Comparison of ENCODE assay signal across 24 cellular contexts in the genomic region with DNA sequence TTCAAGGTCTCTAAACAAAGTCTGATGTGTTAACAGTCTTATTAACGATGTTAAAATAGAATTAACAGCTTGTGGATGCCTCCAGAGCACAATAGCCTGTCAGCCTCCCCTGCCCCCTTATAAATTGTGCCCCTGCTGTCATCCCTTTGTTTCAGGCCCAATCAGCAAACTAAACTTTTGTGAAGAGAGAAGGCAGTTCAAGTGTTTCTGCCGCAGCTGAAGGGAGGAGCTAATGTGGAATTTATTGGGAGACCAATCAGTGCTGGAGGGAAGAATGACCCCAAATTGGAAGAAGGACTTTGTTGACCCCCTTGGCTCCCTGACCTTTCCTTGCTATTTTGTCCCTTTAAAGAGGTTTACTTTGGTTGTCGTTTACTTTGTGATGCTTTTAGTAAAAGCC. TPM values are rescaled to one million over a fixed set of nuclear protein-coding genes. Genes with fewer than 3 reads are reported as not detected.
DNase-seq lines count a peak whose midpoint lies in the region; FAIRE-seq and TF ChIP-seq lines count a peak whose summit lies in the region.
"Had no signal": no experiment of that assay in that cellular context is flagged by ENCODE, and none has a peak within 500 bp of the region (broad histone marks: within the 10 kb centered on the region; RNA-seq: fewer than 3 reads in every experiment).

No MANE protein-coding gene starts in this region.

- H3K14ac ChIP-seq in H9 (ENCODE audit: insufficient read depth, low read length) (no peak overlapping the region), neuronal stem cell (ENCODE audit: low read length) (no peak overlapping the region)

- no peak for TF ChIP-seq CTCF in H9 (conservative IDR thresholded peaks at IDR 0.05)

- H2BK120ac ChIP-seq in H9 (ENCODE audit: low read depth, low read length, poor library complexity, severe bottlenecking) (no peak overlapping the region), neuronal stem cell (ENCODE audit: low read depth, low read length) (no peak overlapping the region)

- peak overlapping the region; percentile 4 to 36; a peak in 4 of 5 replicates for H3K4me3 Mint-ChIP-seq in H9
- H3K4me3 Mint-ChIP-seq: activated B cell treated with CpG ODN at 0.5 μM for 24 hours; activated CD8-positive, alpha-beta T cell treated with anti-CD3 and anti-CD28 coated beads for 36 hours; activated naive CD4-positive, alpha-beta T cell treated with anti-CD3 and anti-CD28 coated beads, Interleukin-2, amount 50 U/mL, for 24 hours; stimulated activated memory B cell treated with anti-CD40 and anti-IgM and Interleukin-4, amounts not matched to agents 10 μg/mL and 1 μg/mL and 100 μg/mL, for 72 hours; T-helper 2 cell treated with Interferon-gamma antibody and Interleukin-4, amounts not matched to agents 5 μg/mL and 100 μg/mL, for 36 hours had no signal

- H3K79me2 ChIP-seq in H9 (ENCODE audit: insufficient read depth, low read length): no peaks in the 10 kb centered on the region

- WGBS in H9 (ENCODE audit: extremely low coverage, insufficient read length, low lambda C conversion rate): no CpG with 5 or more reads among the region's 3 CpGs
- 2 to 4% methylated on average over 3 of the region's 3 CpGs for WGBS in ectodermal cell, 2 experiments
- WGBS in neuronal stem cell (ENCODE audit: extremely low coverage in 2 of 2, insufficient read length in 2 of 2, insufficient replicate concordance in 1 of 2), 2 donors: no CpG with 5 or more reads among the region's 3 CpGs
- 88 to 90% (median 89%) methylated on average over 3 of the region's 3 CpGs for WGBS in small intestine, 3 donors

- H2AFZ ChIP-seq in H9 (ENCODE audit: low read length): no peak overlapping the region
- H2AFZ ChIP-seq in neuronal stem cell (ENCODE audit: low read length): peak overlapping the region; percentile 27

- no peak overlapping the region for H3K4ac ChIP-seq in H9 (ENCODE audit: low read depth, low read length)
- H3K4ac ChIP-seq in neuronal stem cell (ENCODE audit: low read length): no peak overlapping the region

- H3K9me3 ChIP-seq in H9 (ENCODE audit: control insufficient read depth, low read depth, low read length): no peaks in the 10 kb centered on the region
- H3K9me3 ChIP-seq in ectodermal cell (ENCODE audit: control insufficient read depth, low read length): no peaks in the 10 kb centered on the region
- H3K9me3 ChIP-seq in neuronal stem cell (replicated peaks in 1 of 2; ENCODE audit: control insufficient read depth in 2 of 2, insufficient read depth in 1 of 2, low read depth in 1 of 2, low read length in 2 of 2): no peaks in the 10 kb centered on the region
- no peaks in the 10 kb centered on the region for H3K9me3 ChIP-seq in small intestine (ENCODE audit: control insufficient read depth, low read depth)
- H3K9me3 ChIP-seq: heart right ventricle, pancreas, right lobe of liver, SJSA1 had no signal

- H2BK5ac ChIP-seq in H9 (ENCODE audit: insufficient read length, low read length): no peak overlapping the region
- H2BK5ac ChIP-seq in neuronal stem cell (ENCODE audit: low read length): no peak overlapping the region

- no peak overlapping the region for H4K8ac ChIP-seq in H9 (replicated peaks; ENCODE audit: insufficient read length, low read depth, low read length)
- no peak overlapping the region for H4K8ac ChIP-seq in neuronal stem cell (ENCODE audit: low read depth, low read length)

- H3K27me3 ChIP-seq in H9 (ENCODE audit: insufficient read depth, low read length) (no peaks in the 10 kb centered on the region), ectodermal cell (ENCODE audit: control insufficient read depth, insufficient read depth, low read length, poor library complexity, severe bottlenecking) (no peaks in the 10 kb centered on the region), neuronal stem cell (ENCODE audit: control insufficient read depth in 3 of 3, insufficient read depth in 3 of 3, low read depth in 1 of 3, low read length in 3 of 3) (no peaks in the 10 kb centered on the region), small intestine (ENCODE audit: control insufficient read depth in 2 of 2, insufficient read depth in 2 of 2, low read length in 2 of 2) (peaks cover 0 to 3% of the 10 kb centered on the region in 2 donors)
- H3K27me3 ChIP-seq: pancreas, right lobe of liver had no signal

- H3K27ac Mint-ChIP-seq in H9: peak overlapping the region; percentile 94 to 99 (median 97)
- H3K27ac Mint-ChIP-seq: activated B cell treated with CpG ODN at 0.5 μM for 24 hours; activated CD8-positive, alpha-beta T cell treated with anti-CD3 and anti-CD28 coated beads for 36 hours; activated naive CD4-positive, alpha-beta T cell treated with anti-CD3 and anti-CD28 coated beads, Interleukin-2, amount 50 U/mL, for 24 hours; stimulated activated memory B cell treated with anti-CD40 and anti-IgM and Interleukin-4, amounts not matched to agents 10 μg/mL and 1 μg/mL and 100 μg/mL, for 72 hours; T-helper 2 cell treated with Interferon-gamma antibody and Interleukin-4, amounts not matched to agents 5 μg/mL and 100 μg/mL, for 36 hours had no signal

- DNase-seq in H9: peak; percentile 87
- peak; percentile 19 to 51 for DNase-seq in NCI-H446 (lab: John Stamatoyannopoulos, UW)
- peak; percentile 90 for DNase-seq in neuronal stem cell (ENCODE audit: low spot score)
- no peak for DNase-seq in small intestine
- no peak for DNase-seq in stimulated activated CD4-positive, alpha-beta T cell treated with anti-CD3 and anti-CD28 coated beads, Interleukin-2, amount 100 ng/mL, for 24 hours
- no peak for DNase-seq in Ammon's horn (ENCODE audit: low spot score)
- DNase-seq: activated B cell treated with CpG ODN at 0.5 μM for 24 hours; activated CD8-positive, alpha-beta T cell treated with anti-CD3 and anti-CD28 coated beads for 36 hours; activated T-cell treated with anti-CD3 and anti-CD28 coated beads, Interleukin-2, amount 50 U/mL, for 48 hours; AML-193; GDM1; heart right ventricle; NCI-H1694; NCI-H510A treated with DMSO at 0.1 percent for 48 hours; pancreas; right lobe of liver had no signal

- H3K4me1 Mint-ChIP-seq in H9: peaks cover 75 to 79% of the 10 kb centered on the region in 2 experiments

- H3K4me3 ChIP-seq in ectodermal cell (ENCODE audit: insufficient read depth, low read depth, low read length) (peak overlapping the region; percentile 6), neuronal stem cell (ENCODE audit: low read length in 2 of 2) (no peak overlapping the region), small intestine (ENCODE audit: low read depth in 1 of 2, low read length in 2 of 2) (no peak overlapping the region)
- H3K4me3 ChIP-seq: heart right ventricle, pancreas, right lobe of liver, SJSA1 had no signal

- no peaks in the 10 kb centered on the region for H3K23me2 ChIP-seq in H9 (ENCODE audit: insufficient read length, low read depth, low read length, poor library complexity, severe bottlenecking)

- H3K4me1 ChIP-seq in H9 (ENCODE audit: insufficient read depth, low read length) (peaks cover 21% of the 10 kb centered on the region), ectodermal cell (ENCODE audit: control insufficient read depth, insufficient read depth, low read length) (peaks cover 55% of the 10 kb centered on the region), neuronal stem cell (ENCODE audit: control insufficient read depth in 2 of 2, insufficient read depth in 1 of 2, low read depth in 1 of 2, low read length in 2 of 2) (peaks cover 29 to 53% of the 10 kb centered on the region in 2 donors), small intestine (ENCODE audit: control insufficient read depth in 2 of 2, insufficient read depth in 1 of 2, low read depth in 1 of 2, low read length in 1 of 2) (no peaks in the 10 kb centered on the region)
- H3K4me1 ChIP-seq: SJSA1 had no signal

- no peak overlapping the region for H3T11ph ChIP-seq in H9 (ENCODE audit: low read length)

- H3K9me3 Mint-ChIP-seq in H9: no peaks in the 10 kb centered on the region
- H3K9me3 Mint-ChIP-seq: activated B cell treated with CpG ODN at 0.5 μM for 24 hours; activated CD8-positive, alpha-beta T cell treated with anti-CD3 and anti-CD28 coated beads for 36 hours; activated naive CD4-positive, alpha-beta T cell treated with anti-CD3 and anti-CD28 coated beads, Interleukin-2, amount 50 U/mL, for 24 hours; stimulated activated memory B cell treated with anti-CD40 and anti-IgM and Interleukin-4, amounts not matched to agents 10 μg/mL and 1 μg/mL and 100 μg/mL, for 72 hours; T-helper 2 cell treated with Interferon-gamma antibody and Interleukin-4, amounts not matched to agents 5 μg/mL and 100 μg/mL, for 36 hours had no signal

- H3K79me1 ChIP-seq in H9 (ENCODE audit: insufficient read depth, low read depth, low read length, poor library complexity, severe bottlenecking): no peaks in the 10 kb centered on the region
- no peaks in the 10 kb centered on the region for H3K79me1 ChIP-seq in neuronal stem cell (ENCODE audit: low read depth, low read length)

- no peak for FAIRE-seq in small intestine (lab: Jason Lieb, UNC)
- FAIRE-seq: astrocyte, HTR-8/SVneo, keratinocyte had no signal

- no peak overlapping the region for H2AK5ac ChIP-seq in H9 (ENCODE audit: insufficient read length, low read length)
- H2AK5ac ChIP-seq in neuronal stem cell (ENCODE audit: low read depth, low read length): no peak overlapping the region

- H2BK15ac ChIP-seq in H9 (ENCODE audit: low read depth, low read length): no peak overlapping the region
- H2BK15ac ChIP-seq in neuronal stem cell (ENCODE audit: low read length): no peak overlapping the region

- H3K4me2 ChIP-seq in H9 (ENCODE audit: insufficient read depth, insufficient read length, low read length) (no peak overlapping the region), neuronal stem cell (ENCODE audit: insufficient read depth, low read length, poor library complexity, severe bottlenecking) (no peak overlapping the region)

- H2BK12ac ChIP-seq in H9 (ENCODE audit: insufficient read length, low read depth, low read length) (no peak overlapping the region), neuronal stem cell (ENCODE audit: low read length) (no peak overlapping the region)

- no peak overlapping the region for H2BK20ac ChIP-seq in H9 (ENCODE audit: low read depth, low read length, poor library complexity, severe bottlenecking)

- no peaks in the 10 kb centered on the region for H4K20me1 ChIP-seq in H9 (ENCODE audit: control insufficient read depth, insufficient read depth, insufficient read length)

- no peaks in the 10 kb centered on the region; a peak in 1 of 7 replicates for H3K36me3 Mint-ChIP-seq in H9 (ENCODE audit: insufficient read depth in 1 of 3, low read depth in 3 of 3)
- H3K36me3 Mint-ChIP-seq: activated naive CD4-positive, alpha-beta T cell treated with anti-CD3 and anti-CD28 coated beads, Interleukin-2, amount 50 U/mL, for 24 hours; stimulated activated memory B cell treated with anti-CD40 and anti-IgM and Interleukin-4, amounts not matched to agents 10 μg/mL and 1 μg/mL and 100 μg/mL, for 72 hours had no signal

- H3K36me3 ChIP-seq in ectodermal cell (ENCODE audit: control insufficient read depth, insufficient read depth, low read length): no peaks in the 10 kb centered on the region
- no peaks in the 10 kb centered on the region for H3K36me3 ChIP-seq in neuronal stem cell (replicated peaks in 1 of 2; ENCODE audit: control insufficient read depth in 2 of 2, insufficient read depth in 2 of 2, low read length in 2 of 2)
- no peaks in the 10 kb centered on the region for H3K36me3 ChIP-seq in small intestine (ENCODE audit: control insufficient read depth in 2 of 2, insufficient read depth in 2 of 2, low read length in 2 of 2)
- H3K36me3 ChIP-seq: heart right ventricle, pancreas, right lobe of liver, SJSA1 had no signal

- no peaks in the 10 kb centered on the region for H3K27me3 Mint-ChIP-seq in H9 (ENCODE audit: low read depth)
- H3K27me3 Mint-ChIP-seq: activated CD8-positive, alpha-beta T cell treated with anti-CD3 and anti-CD28 coated beads for 36 hours; activated naive CD4-positive, alpha-beta T cell treated with anti-CD3 and anti-CD28 coated beads, Interleukin-2, amount 50 U/mL, for 24 hours; stimulated activated memory B cell treated with anti-CD40 and anti-IgM and Interleukin-4, amounts not matched to agents 10 μg/mL and 1 μg/mL and 100 μg/mL, for 72 hours had no signal

- H4K91ac ChIP-seq in H9 (ENCODE audit: insufficient read length, low read depth, low read length): no peak overlapping the region
- no peak overlapping the region for H4K91ac ChIP-seq in neuronal stem cell (ENCODE audit: low read depth, low read length, poor library complexity)

- no peak overlapping the region for H3K23ac ChIP-seq in H9 (ENCODE audit: insufficient read length, low read depth, low read length)
- H3K23ac ChIP-seq in neuronal stem cell (ENCODE audit: low read depth, low read length, poor library complexity): no peak overlapping the region

- H3K27ac ChIP-seq in H9 (ENCODE audit: insufficient read length, low read depth, low read length): no peak overlapping the region
- H3K27ac ChIP-seq in ectodermal cell (ENCODE audit: insufficient read depth, low read depth, low read length, poor library complexity, severe bottlenecking): peak overlapping the region; percentile 76
- no peak overlapping the region for H3K27ac ChIP-seq in neuronal stem cell (replicated peaks; ENCODE audit: low read length)
- no peak overlapping the region for H3K27ac ChIP-seq in small intestine (ENCODE audit: low read depth in 1 of 2, low read length in 1 of 2)
- H3K27ac ChIP-seq: heart right ventricle, pancreas, right lobe of liver, SJSA1 had no signal

- no peak overlapping the region for H3K56ac ChIP-seq in H9 (ENCODE audit: insufficient read length, low read depth, low read length)

- H3K9ac ChIP-seq in H9 (ENCODE audit: extremely low read depth, insufficient read length, low read length) (no peak overlapping the region), neuronal stem cell (ENCODE audit: low read depth, low read length, poor library complexity) (no peak overlapping the region)

- H3K18ac ChIP-seq in H9 (ENCODE audit: insufficient read length, low read depth, low read length) (no peak overlapping the region), neuronal stem cell (ENCODE audit: low read length) (no peak overlapping the region)

- H4K5ac ChIP-seq in H9 (ENCODE audit: insufficient read length, low read depth, low read length): no peak overlapping the region

RNA-seq across cellular contexts. Expression of a gene that starts 55.3 kb away (rescaled TPM):
- total RNA-seq in H9 (2021): 16.5 and 20.7 TPM in 2 replicates
- polyA plus RNA-seq in ectodermal cell (2013, experiment 1 of 4): 17.6 TPM
- polyA plus RNA-seq in ectodermal cell (2013, experiment 2 of 4): 19.5 TPM
- polyA plus RNA-seq in ectodermal cell (2013, experiment 3 of 4): 16.0 TPM
- polyA plus RNA-seq in ectodermal cell (2013, experiment 4 of 4): 15.4 TPM
- polyA plus RNA-seq in neuronal stem cell (2013, experiment 1 of 2): 15.5 TPM
- polyA plus RNA-seq in neuronal stem cell (2013, experiment 2 of 2): 14.1 TPM
- polyA plus RNA-seq in small intestine: 10 to 100 TPM; 13.0 to 39.4 (median 17.0) TPM

Comparison
In these comparisons a context has a peak if more than half of its experiments do, and no peak if none do; other contexts are left out.
1. DNase-seq: peak in H9 (single experiment), NCI-H446 (2 of 2) and neuronal stem cell (single experiment); none in small intestine (single experiment), stimulated activated CD4-positive, alpha-beta T cell treated with anti-CD3 and anti-CD28 coated beads, Interleukin-2, amount 100 ng/mL, for 24 hours (0 of 2) and Ammon's horn (single experiment).